24 cellular contexts compared by ENCODE assay signal in the genomic region with DNA sequence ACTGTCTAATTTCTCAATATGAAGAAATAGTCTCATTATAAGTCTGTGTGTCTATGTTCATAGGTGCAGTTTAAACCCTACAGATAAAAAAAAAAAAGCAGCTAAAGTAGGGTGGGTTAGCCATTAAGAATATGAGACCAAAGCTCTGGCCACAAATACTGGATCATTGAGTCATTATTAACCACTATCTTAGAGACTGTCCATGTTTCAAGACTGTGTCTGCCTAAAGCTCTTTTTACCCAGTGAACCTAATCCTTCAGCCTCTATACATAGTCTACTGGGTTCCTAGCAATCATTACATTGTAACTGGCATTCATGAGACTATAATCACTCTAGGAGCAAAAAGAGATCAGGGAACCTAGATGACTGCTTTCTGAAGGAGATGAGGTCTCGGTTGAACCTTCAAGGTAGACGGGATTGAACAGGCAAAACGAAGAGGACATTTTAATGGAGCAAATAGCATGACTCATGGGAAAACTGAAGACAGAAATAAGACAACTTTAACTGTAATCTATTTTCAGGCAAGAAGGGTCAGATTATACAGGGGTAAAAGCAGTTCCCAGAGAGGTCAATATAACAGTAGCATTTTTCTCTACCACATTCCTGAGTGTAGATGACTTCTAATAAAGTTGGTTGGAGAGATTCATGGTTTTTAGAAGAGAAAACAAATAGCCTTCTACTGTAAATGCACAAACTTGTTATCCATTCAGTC.
DNase-seq lines count a peak whose midpoint lies in the region; ATAC-seq and TF ChIP-seq lines count a peak whose summit lies in the region.
"Had no signal": no experiment of that assay in that cellular context is flagged by ENCODE, and none has a peak within 500 bp of the region (broad histone marks: within the 10 kb centered on the region; RNA-seq: fewer than 3 reads in every experiment).

No MANE protein-coding gene starts in this region.

- H3K9me3 ChIP-seq in hepatocyte (ENCODE audit: low read depth) (no peaks in the 10 kb centered on the region), sigmoid colon (no peaks in the 10 kb centered on the region), gastrocnemius medialis (no peaks in the 10 kb centered on the region)

- H3K9me3 Mint-ChIP-seq in HFFc6, result no peaks in the 10 kb centered on the region

- H3K27ac Mint-ChIP-seq in HFFc6, result peak overlapping the region; percentile 75; the same call in 1 of the 2 replicates
- H3K27ac Mint-ChIP-seq: CD8-positive, alpha-beta T cell; H9 had no signal

- ATAC-seq in gastrocnemius medialis (no peak), GM18498 (IDR thresholded peaks at IDR 0.05; ENCODE audit: unreplicated experiment) (no peak), HG03196 (IDR thresholded peaks at IDR 0.05; ENCODE audit: unreplicated experiment) (no peak), GM19467 (IDR thresholded peaks at IDR 0.05; ENCODE audit: unreplicated experiment) (no peak)
- ATAC-seq: CD8-positive, alpha-beta T cell; Panc1 had no signal

- H3K27ac ChIP-seq in hepatocyte (peak overlapping the region; percentile 24), sigmoid colon (peak overlapping the region in 3 of 4 donors; percentile 60 to 82 (median 76)), gastrocnemius medialis (no peak overlapping the region)

- H3K36me3 Mint-ChIP-seq in HFFc6 (ENCODE audit: low read depth), result no peaks in the 10 kb centered on the region; the same call in 1 of the 2 replicates
- H3K36me3 Mint-ChIP-seq: CD8-positive, alpha-beta T cell had no signal

- H3K4me3 ChIP-seq in hepatocyte (no peak overlapping the region), sigmoid colon (no peak overlapping the region), gastrocnemius medialis (no peak overlapping the region)

- no peaks in the 10 kb centered on the region for H4K20me1 ChIP-seq in hepatocyte (ENCODE audit: insufficient read depth, poor library complexity, severe bottlenecking)

- H3K4me2 ChIP-seq in hepatocyte, result no peak overlapping the region

- H3K4me3 Mint-ChIP-seq in HFFc6, result no peak overlapping the region
- H3K4me3 Mint-ChIP-seq: CD8-positive, alpha-beta T cell; H9 had no signal

- in situ Hi-C loops in gastrocnemius medialis (cut with MboI; ENCODE audit: low sequenced_read_pairs in 4 of 4), result no loop called here

- H3K27me3 Mint-ChIP-seq in HFFc6 (ENCODE audit: insufficient read depth), result no peaks in the 10 kb centered on the region

- no peaks in the 10 kb centered on the region for H3K4me1 ChIP-seq in hepatocyte (ENCODE audit: insufficient read depth)
- peaks cover 0 to 36% (median 34%) of the 10 kb centered on the region in 4 donors for H3K4me1 ChIP-seq in sigmoid colon
- no peaks in the 10 kb centered on the region for H3K4me1 ChIP-seq in gastrocnemius medialis

- DNase-seq in EH (ENCODE audit: low read depth) (peak; percentile 54), HFFc6 (no peak), hepatocyte (ENCODE audit: low spot score) (no peak), sigmoid colon (no peak), gastrocnemius medialis (no peak)
- DNase-seq: ACHN; AML-193; C1 segment of cervical spinal cord; Calu3; CD8-positive, alpha-beta T cell; DMS153; H9; KG1; NCI-H1092 treated with DMSO at 0.1 percent for 48 hours; NCI-H1436 treated with DMSO at 0.1 percent for 48 hours; NCI-H1930; NCI-H226; NCI-H510A treated with DMSO at 0.1 percent for 48 hours; NCI-H748 treated with DMSO at 0.1 percent for 48 hours; SIG-M5 had no signal

- H3K27me3 ChIP-seq in hepatocyte, result no peaks in the 10 kb centered on the region
- H3K27me3 ChIP-seq in sigmoid colon, result no peaks in the 10 kb centered on the region
- H3K27me3 ChIP-seq in gastrocnemius medialis, result no peaks in the 10 kb centered on the region

- H3K36me3 ChIP-seq in hepatocyte (replicated peaks; ENCODE audit: insufficient read depth, low read depth) (no peaks in the 10 kb centered on the region), sigmoid colon (no peaks in the 10 kb centered on the region), gastrocnemius medialis (no peaks in the 10 kb centered on the region)

- H3K9me2 ChIP-seq in hepatocyte (replicated peaks; ENCODE audit: insufficient read depth), result no peaks in the 10 kb centered on the region

- TF ChIP-seq POLR2A in sigmoid colon (IDR thresholded peaks at IDR 0.05) (no peak), gastrocnemius medialis (IDR thresholded peaks at IDR 0.05) (no peak)

- no peaks in the 10 kb centered on the region for H3K79me2 ChIP-seq in hepatocyte

- peaks cover 27% of the 10 kb centered on the region for H3K4me1 Mint-ChIP-seq in HFFc6 (ENCODE audit: low read depth)

- WGBS in hepatocyte (ENCODE audit: low lambda C conversion rate, missing lambda C conversion rate), result 86% methylated on average over 3 of the region's 3 CpGs
- WGBS in sigmoid colon, 2 donors, result 47 to 62% methylated on average over 3 of the region's 3 CpGs

- intact Hi-C loops in sigmoid colon (cut with DNase I), result loop anchor here (5.0 kb wide), 2 partner anchors 82 to 83 kb away; no protein-coding TSS in a partner anchor
- intact Hi-C loops in gastrocnemius medialis (cut with DNase I; ENCODE audit: low total_unique reads), result no loop called here

- TF ChIP-seq CTCF in HFFc6 (IDR thresholded peaks at IDR 0.05) (no peak), hepatocyte (IDR thresholded peaks at IDR 0.05; ENCODE audit: poor library complexity) (no peak), sigmoid colon (IDR thresholded peaks at IDR 0.05) (no peak), gastrocnemius medialis (IDR thresholded peaks at IDR 0.05 in 4 of 5, conservative IDR thresholded peaks at IDR 0.05 in 1 of 5) (no peak)

- no peak overlapping the region for H2AFZ ChIP-seq in hepatocyte

- TF ChIP-seq EP300 in sigmoid colon (IDR thresholded peaks at IDR 0.05), result no peak

Comparison
In these comparisons a context has a peak if more than half of its experiments do, and no peak if none do; other contexts are left out.
1. H3K27ac ChIP-seq: peak in hepatocyte (single experiment) and sigmoid colon (3 of 4); none in gastrocnemius medialis (0 of 4).